In the genomic region with DNA sequence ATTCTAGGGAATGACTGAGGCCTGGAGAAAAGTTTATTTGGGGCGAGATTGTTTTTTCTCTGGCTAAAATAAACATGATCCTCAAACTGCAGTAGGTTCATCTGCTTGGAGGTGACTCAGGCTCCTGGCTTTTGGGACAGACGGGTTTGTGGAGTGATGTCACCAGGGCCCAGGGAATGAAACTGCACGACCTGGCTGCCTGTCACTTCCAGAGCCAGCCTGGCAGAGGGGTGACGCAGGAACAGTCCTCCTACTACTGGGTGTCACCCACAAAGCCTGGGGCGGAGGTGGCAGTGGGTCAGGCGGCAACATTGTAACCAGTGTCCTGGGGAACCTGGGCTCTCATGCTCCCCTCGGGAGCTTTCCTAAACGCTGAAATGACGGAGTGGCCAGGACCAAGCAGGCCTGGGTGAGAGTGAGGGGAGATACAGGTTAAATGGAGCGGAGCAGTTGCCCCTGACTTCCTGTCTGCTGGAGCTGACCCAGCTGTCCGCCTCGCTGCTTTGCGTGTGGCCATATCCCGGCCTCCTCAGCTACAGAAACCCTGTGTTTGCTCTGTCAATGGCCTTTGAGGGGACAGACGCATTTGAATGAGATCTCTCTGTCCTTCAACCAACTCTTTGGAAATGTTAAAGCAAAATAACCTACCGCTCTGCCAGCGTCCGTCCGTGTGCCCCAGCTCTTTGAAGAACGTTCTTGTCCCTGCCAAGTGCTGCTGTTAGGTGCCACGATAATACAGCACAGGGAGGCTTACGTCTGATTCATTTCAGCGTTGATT, we compare ENCODE assay signal across 10 cellular contexts. TPM values are rescaled to one million over a fixed set of nuclear protein-coding genes. Genes with fewer than 3 reads are reported as not detected.
A peak's percentile ranks its signal among the peaks of the same experiment; 100 is the strongest.
DNase-seq lines count a peak whose midpoint lies in the region; ATAC-seq lines count a peak whose summit lies in the region.
"Had no signal": no experiment of that assay in that cellular context is flagged by ENCODE, and none has a peak within 500 bp of the region (broad histone marks: within the 10 kb centered on the region; RNA-seq: fewer than 3 reads in every experiment).

No MANE protein-coding gene starts in this region.

- H3K4ac ChIP-seq in trophoblast cell (ENCODE audit: low read depth, low read length): peak overlapping the region; percentile 14

- H4K91ac ChIP-seq in trophoblast cell (ENCODE audit: low read depth, low read length): peak overlapping the region; percentile 52

- H4K8ac ChIP-seq in trophoblast cell (ENCODE audit: low read depth, low read length): peak overlapping the region; percentile 33

- H4K12ac ChIP-seq in trophoblast cell (ENCODE audit: low read depth, low read length): no peak overlapping the region

- H3K79me1 ChIP-seq in trophoblast cell (ENCODE audit: low read length): peaks cover 9% of the 10 kb centered on the region

- H2BK120ac ChIP-seq in trophoblast cell (ENCODE audit: insufficient read depth, low read length, poor library complexity): peak overlapping the region; percentile 45

- intact Hi-C loops in head of caudate nucleus (cut with DNase I): no loop called here

- no peak overlapping the region for H3K23ac ChIP-seq in trophoblast cell (ENCODE audit: low read length)

- H3K9ac ChIP-seq in trophoblast cell (ENCODE audit: low read length): peak overlapping the region; percentile 50

- H3K4me1 ChIP-seq in SJSA1 (replicated peaks) (peaks cover 36% of the 10 kb centered on the region), trophoblast cell (ENCODE audit: control insufficient read depth in 1 of 2, insufficient read depth in 2 of 2, low read length in 2 of 2) (peaks cover 20 to 29% of the 10 kb centered on the region in 2 experiments), HAP-1 (peaks cover 16% of the 10 kb centered on the region)

- H3K4me3 ChIP-seq in SJSA1: 0 out of 2 replicates have a peak overlapping the region, but pooled peaks have one; percentile 4
- H3K4me3 ChIP-seq in trophoblast cell (ENCODE audit: low read depth, low read length): no peak overlapping the region
- no peak overlapping the region for H3K4me3 ChIP-seq in HAP-1

- H2BK5ac ChIP-seq in trophoblast cell (ENCODE audit: low read depth, low read length, poor library complexity): no peak overlapping the region

- peak overlapping the region; percentile 36 for H3K18ac ChIP-seq in trophoblast cell (ENCODE audit: low read length)

- WGBS in trophoblast cell (ENCODE audit: extremely low coverage, insufficient coverage, insufficient read length): no CpG with 5 or more reads among the region's 23 CpGs

- H3K9me3 ChIP-seq in SJSA1 (replicated peaks) (no peaks in the 10 kb centered on the region), trophoblast cell (ENCODE audit: insufficient read depth, low read depth, low read length) (no peaks in the 10 kb centered on the region), HAP-1 (no peaks in the 10 kb centered on the region)

- ATAC-seq in HG03565 (IDR thresholded peaks at IDR 0.05; ENCODE audit: unreplicated experiment) (no peak), GM21529 (IDR thresholded peaks at IDR 0.05; ENCODE audit: unreplicated experiment) (no peak)

- H3K36me3 ChIP-seq in SJSA1: peaks cover 5% of the 10 kb centered on the region; the same call in 1 of the 2 replicates
- no peaks in the 10 kb centered on the region for H3K36me3 ChIP-seq in trophoblast cell (ENCODE audit: control insufficient read depth in 1 of 2, insufficient read depth in 2 of 2, low read length in 2 of 2)
- 0 out of 2 replicates have a peak, but pooled peaks cover 2% of the 10 kb centered on the region for H3K36me3 ChIP-seq in HAP-1 (replicated peaks)

- H3K27me3 ChIP-seq in SJSA1 (replicated peaks): no peaks in the 10 kb centered on the region
- no peaks in the 10 kb centered on the region for H3K27me3 ChIP-seq in trophoblast cell (ENCODE audit: insufficient read depth, low read length)
- H3K27me3 ChIP-seq in HAP-1 (ENCODE audit: low read depth): no peaks in the 10 kb centered on the region

- H3K4me2 ChIP-seq in trophoblast cell (ENCODE audit: low read length): no peak overlapping the region

- peak overlapping the region; percentile 45 for H3K14ac ChIP-seq in trophoblast cell (ENCODE audit: low read length)

- DNase-seq in Daoy (ENCODE audit: low read depth) (peak; percentile 77), SJSA1 (ENCODE audit: low read depth in 1 of 2, low spot score in 2 of 2) (peak; percentile 82 to 89), head of caudate nucleus (peak in 33 of 42 donors; percentile 59 to 83 (median 71)), trophoblast cell (peak; percentile 72 to 77), NAMALWA (ENCODE audit: low spot score) (no peak), HAP-1 (ENCODE audit: low spot score in 2 of 2) (no peak)
- DNase-seq: activated CD4-positive, alpha-beta T cell treated with anti-CD3 and anti-CD28 coated beads, Interleukin-2, amount 50 U/mL, for 1 hour; MM.1S had no signal

- no peak overlapping the region for H2AK5ac ChIP-seq in trophoblast cell (ENCODE audit: low read length)

- peak overlapping the region; percentile 53 for H2BK12ac ChIP-seq in trophoblast cell (ENCODE audit: low read length)

- peak overlapping the region; percentile 50 for H2AFZ ChIP-seq in trophoblast cell (ENCODE audit: insufficient read depth, low read length, poor library complexity)

- peak overlapping the region; percentile 87 for H3K27ac ChIP-seq in SJSA1
- peak overlapping the region; percentile 46 for H3K27ac ChIP-seq in trophoblast cell (ENCODE audit: low read depth, low read length)

- in situ Hi-C loops in HAP-1 (cut with MboI; ENCODE audit: low sequenced_read_pairs): no loop called here

- H3K79me2 ChIP-seq in trophoblast cell (ENCODE audit: control insufficient read depth, insufficient read depth, low read length, poor library complexity): no peaks in the 10 kb centered on the region

RNA-seq across cellular contexts. Expression of a gene that starts 6.5 kb away (rescaled TPM):
- 17.5 and 20.6 TPM in 2 replicates for total RNA-seq in Daoy (2014; rRNA removed; shearing (Covaris generic))
- 14.7 and 21.7 TPM in 2 replicates for total RNA-seq in SJSA1 (2014; rRNA removed; shearing (Covaris generic))
- 12.5 and 13.0 TPM in 2 replicates for polyA plus RNA-seq in trophoblast cell (2013)

RNA-seq across cellular contexts. Expression of a gene that starts 54.2 kb away (rescaled TPM):
- 46.6 and 51.4 TPM in 2 replicates for total RNA-seq in Daoy (2014; rRNA removed; shearing (Covaris generic))
- total RNA-seq in SJSA1 (2014; rRNA removed; shearing (Covaris generic)): 11.9 and 31.5 TPM in 2 replicates
- polyA plus RNA-seq in trophoblast cell (2013): 36.7 and 37.0 TPM in 2 replicates

Comparison
In these comparisons a context has a peak if more than half of its experiments do, and no peak if none do; other contexts are left out.
1. DNase-seq: peak in Daoy (single experiment), SJSA1 (2 of 2), head of caudate nucleus (33 of 42) and trophoblast cell (2 of 2); none in NAMALWA (single experiment) and HAP-1 (0 of 2).